In the genomic region with DNA sequence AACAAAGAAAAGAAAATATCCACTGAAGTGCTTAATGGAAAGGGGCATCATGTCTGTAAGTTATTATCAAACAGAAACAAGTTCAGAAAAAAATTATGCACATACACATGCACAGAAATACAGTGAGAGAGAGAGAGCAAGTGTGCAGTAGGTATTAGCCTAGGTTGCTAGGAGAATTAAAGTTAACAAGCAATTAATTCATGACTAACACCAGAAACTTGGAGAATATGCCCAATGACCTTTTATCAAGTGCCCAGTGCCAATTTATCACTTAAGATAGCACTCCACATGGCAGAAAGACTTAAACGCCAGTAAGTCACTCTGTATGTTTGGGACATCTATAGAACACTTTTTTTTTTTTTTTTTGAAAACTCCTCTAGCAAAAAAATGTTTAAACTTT, we compare ENCODE assay signal across 3 cellular contexts.
A peak's percentile ranks its signal among the peaks of the same experiment; 100 is the strongest.
TF ChIP-seq lines count a peak whose summit lies in the region.

No MANE protein-coding gene starts in this region.

TF ChIP-seq in SK-N-SH treated with all-trans-retinoic acid at 6 μM for 48 hours, 23 proteins besides CTCF, POLR2A, EP300 and RAD21:
- TF ChIP-seq, protein P1, sequence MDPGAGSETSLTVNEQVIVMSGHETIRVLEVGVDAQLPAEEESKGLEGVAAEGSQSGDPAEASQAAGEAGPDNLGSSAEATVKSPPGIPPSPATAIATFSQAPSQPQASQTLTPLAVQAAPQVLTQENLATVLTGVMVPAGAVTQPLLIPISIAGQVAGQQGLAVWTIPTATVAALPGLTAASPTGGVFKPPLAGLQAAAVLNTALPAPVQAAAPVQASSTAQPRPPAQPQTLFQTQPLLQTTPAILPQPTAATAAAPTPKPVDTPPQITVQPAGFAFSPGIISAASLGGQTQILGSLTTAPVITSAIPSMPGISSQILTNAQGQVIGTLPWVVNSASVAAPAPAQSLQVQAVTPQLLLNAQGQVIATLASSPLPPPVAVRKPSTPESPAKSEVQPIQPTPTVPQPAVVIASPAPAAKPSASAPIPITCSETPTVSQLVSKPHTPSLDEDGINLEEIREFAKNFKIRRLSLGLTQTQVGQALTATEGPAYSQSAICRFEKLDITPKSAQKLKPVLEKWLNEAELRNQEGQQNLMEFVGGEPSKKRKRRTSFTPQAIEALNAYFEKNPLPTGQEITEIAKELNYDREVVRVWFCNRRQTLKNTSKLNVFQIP (CRISPR knock-in tag; IDR thresholded peaks at IDR 0.05; ENCODE audit: borderline replicate concordance, low read depth) = no peak
- TF ChIP-seq, protein P2, sequence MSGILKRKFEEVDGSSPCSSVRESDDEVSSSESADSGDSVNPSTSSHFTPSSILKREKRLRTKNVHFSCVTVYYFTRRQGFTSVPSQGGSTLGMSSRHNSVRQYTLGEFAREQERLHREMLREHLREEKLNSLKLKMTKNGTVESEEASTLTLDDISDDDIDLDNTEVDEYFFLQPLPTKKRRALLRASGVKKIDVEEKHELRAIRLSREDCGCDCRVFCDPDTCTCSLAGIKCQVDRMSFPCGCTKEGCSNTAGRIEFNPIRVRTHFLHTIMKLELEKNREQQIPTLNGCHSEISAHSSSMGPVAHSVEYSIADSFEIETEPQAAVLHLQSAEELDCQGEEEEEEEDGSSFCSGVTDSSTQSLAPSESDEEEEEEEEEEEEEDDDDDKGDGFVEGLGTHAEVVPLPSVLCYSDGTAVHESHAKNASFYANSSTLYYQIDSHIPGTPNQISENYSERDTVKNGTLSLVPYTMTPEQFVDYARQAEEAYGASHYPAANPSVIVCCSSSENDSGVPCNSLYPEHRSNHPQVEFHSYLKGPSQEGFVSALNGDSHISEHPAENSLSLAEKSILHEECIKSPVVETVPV (CRISPR knock-in tag; IDR thresholded peaks at IDR 0.05) = no peak
- TF ChIP-seq ISL1 (CRISPR knock-in tag; IDR thresholded peaks at IDR 0.05) (peak; percentile 42), ARNTL (CRISPR knock-in tag; IDR thresholded peaks at IDR 0.05; ENCODE audit: borderline replicate concordance, low read depth) (no peak)
- TF ChIP-seq, protein P3, sequence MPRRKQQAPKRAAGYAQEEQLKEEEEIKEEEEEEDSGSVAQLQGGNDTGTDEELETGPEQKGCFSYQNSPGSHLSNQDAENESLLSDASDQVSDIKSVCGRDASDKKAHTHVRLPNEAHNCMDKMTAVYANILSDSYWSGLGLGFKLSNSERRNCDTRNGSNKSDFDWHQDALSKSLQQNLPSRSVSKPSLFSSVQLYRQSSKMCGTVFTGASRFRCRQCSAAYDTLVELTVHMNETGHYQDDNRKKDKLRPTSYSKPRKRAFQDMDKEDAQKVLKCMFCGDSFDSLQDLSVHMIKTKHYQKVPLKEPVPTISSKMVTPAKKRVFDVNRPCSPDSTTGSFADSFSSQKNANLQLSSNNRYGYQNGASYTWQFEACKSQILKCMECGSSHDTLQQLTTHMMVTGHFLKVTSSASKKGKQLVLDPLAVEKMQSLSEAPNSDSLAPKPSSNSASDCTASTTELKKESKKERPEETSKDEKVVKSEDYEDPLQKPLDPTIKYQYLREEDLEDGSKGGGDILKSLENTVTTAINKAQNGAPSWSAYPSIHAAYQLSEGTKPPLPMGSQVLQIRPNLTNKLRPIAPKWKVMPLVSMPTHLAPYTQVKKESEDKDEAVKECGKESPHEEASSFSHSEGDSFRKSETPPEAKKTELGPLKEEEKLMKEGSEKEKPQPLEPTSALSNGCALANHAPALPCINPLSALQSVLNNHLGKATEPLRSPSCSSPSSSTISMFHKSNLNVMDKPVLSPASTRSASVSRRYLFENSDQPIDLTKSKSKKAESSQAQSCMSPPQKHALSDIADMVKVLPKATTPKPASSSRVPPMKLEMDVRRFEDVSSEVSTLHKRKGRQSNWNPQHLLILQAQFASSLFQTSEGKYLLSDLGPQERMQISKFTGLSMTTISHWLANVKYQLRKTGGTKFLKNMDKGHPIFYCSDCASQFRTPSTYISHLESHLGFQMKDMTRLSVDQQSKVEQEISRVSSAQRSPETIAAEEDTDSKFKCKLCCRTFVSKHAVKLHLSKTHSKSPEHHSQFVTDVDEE (CRISPR knock-in tag; IDR thresholded peaks at IDR 0.05) = no peak
TF ChIP-seq in SK-N-SH treated with all-trans-retinoic acid at 6 μM for 48 hours: peak in this region for 1.

TF ChIP-seq in SK-N-SH, 30 proteins besides CTCF, POLR2A, EP300 and RAD21 (continued from another document):
- TF ChIP-seq, protein P4, sequence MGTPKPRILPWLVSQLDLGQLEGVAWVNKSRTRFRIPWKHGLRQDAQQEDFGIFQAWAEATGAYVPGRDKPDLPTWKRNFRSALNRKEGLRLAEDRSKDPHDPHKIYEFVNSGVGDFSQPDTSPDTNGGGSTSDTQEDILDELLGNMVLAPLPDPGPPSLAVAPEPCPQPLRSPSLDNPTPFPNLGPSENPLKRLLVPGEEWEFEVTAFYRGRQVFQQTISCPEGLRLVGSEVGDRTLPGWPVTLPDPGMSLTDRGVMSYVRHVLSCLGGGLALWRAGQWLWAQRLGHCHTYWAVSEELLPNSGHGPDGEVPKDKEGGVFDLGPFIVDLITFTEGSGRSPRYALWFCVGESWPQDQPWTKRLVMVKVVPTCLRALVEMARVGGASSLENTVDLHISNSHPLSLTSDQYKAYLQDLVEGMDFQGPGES (IDR thresholded peaks at IDR 0.05; ENCODE audit: low read depth, low read length) = no peak
- TF ChIP-seq GABPA (IDR thresholded peaks at IDR 0.05; ENCODE audit: low read depth) (no peak), YY1 (IDR thresholded peaks at IDR 0.05; ENCODE audit: low read depth) (no peak), GATA2 (CRISPR knock-in tag; IDR thresholded peaks at IDR 0.05) (no peak), POLR2AphosphoS5 (IDR thresholded peaks at IDR 0.05; ENCODE audit: low read depth, low read length) (no peak), FOXJ3 (CRISPR knock-in tag; IDR thresholded peaks at IDR 0.05) (no peak)
- TF ChIP-seq, protein P5, sequence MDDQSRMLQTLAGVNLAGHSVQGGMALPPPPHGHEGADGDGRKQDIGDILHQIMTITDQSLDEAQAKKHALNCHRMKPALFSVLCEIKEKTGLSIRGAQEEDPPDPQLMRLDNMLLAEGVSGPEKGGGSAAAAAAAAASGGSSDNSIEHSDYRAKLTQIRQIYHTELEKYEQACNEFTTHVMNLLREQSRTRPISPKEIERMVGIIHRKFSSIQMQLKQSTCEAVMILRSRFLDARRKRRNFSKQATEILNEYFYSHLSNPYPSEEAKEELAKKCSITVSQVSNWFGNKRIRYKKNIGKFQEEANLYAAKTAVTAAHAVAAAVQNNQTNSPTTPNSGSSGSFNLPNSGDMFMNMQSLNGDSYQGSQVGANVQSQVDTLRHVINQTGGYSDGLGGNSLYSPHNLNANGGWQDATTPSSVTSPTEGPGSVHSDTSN (IDR thresholded peaks at IDR 0.05) = no peak

TF ChIP-seq in WTC11, 78 proteins besides CTCF, POLR2A, EP300 and RAD21 (continued from another document):
- TF ChIP-seq NR2C2 (CRISPR knock-in tag; IDR thresholded peaks at IDR 0.05) (no peak), IRF2 (CRISPR knock-in tag; IDR thresholded peaks at IDR 0.05; ENCODE audit: borderline replicate concordance, low read depth) (no peak), NFYB (CRISPR knock-in tag; conservative IDR thresholded peaks at IDR 0.05; ENCODE audit: low read depth) (no peak), TEAD4 (CRISPR knock-in tag; IDR thresholded peaks at IDR 0.05) (no peak), ZNF219 (CRISPR knock-in tag; IDR thresholded peaks at IDR 0.05; ENCODE audit: borderline replicate concordance) (no peak)
